ENCODE assay signal across 8 cellular contexts in the genomic region with DNA sequence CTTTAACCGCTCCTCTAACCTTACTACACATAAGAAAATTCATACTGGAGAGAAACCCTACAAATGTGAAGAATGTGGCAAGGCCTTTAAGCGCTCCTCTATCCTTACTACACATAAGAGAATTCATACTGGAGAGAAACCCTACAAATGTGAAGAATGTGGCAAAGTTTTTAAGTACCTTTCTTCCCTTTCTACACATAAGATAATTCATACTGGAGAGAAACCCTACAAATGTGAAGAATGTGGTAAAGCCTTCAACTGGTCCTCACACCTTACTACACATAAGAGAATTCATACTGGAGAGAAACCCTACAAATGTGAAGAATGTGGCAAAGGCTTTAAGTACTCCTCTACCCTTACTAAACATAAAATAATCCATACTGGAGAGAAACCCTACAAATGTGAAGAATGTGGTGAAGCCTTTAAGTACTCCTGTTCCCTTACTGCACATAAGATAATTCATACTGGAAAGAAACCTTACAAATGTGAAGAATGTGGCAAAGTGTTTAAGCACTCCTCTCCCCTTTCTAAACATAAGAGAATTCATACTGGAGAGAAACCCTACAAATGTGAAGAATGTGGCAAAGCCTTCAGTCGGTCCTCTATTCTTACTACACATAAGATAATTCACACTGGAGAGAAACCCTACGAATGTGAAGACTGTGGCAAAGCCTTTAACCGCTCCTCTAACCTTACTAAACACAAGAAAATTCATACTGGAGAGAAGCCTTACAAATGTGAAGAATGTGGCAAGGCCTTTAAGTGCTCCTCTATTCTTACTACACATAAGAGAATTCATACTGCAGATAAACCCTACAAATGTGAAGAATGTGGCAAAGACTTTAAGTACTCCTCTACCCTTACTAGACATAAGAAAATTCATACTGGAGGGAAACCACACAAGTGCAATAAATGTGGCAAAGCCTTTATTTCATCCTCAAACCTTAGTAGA. TPM values are rescaled to one million over a fixed set of nuclear protein-coding genes. Genes with fewer than 3 reads are reported as not detected.
DNase-seq lines count a peak whose midpoint lies in the region; ATAC-seq and TF ChIP-seq lines count a peak whose summit lies in the region.
"Not testable (repeated sequence)": the region's sequence is repeated elsewhere in the genome, so short reads cannot be mapped to it uniquely, and the experiment has no call there.

No MANE protein-coding gene starts in this region.

- not testable (repeated sequence) for H4K20me1 ChIP-seq in HCT116 (ENCODE audit: insufficient read depth)

- WGBS in endodermal cell (ENCODE audit: insufficient coverage in 1 of 2, insufficient read length in 1 of 2), 2 experiments, result 86 to 96% methylated on average over 3 to 5 of the region's 5 CpGs
- WGBS in mesendoderm (ENCODE audit: extremely low coverage, insufficient coverage, low lambda C conversion rate), result no CpG with 5 or more reads among the region's 5 CpGs

- not testable (repeated sequence) for H3K4me3 Mint-ChIP-seq in CD8-positive, alpha-beta T cell; endodermal cell; progenitor cell of endocrine pancreas (ENCODE audit: low read depth)

- not testable (repeated sequence) for H3K23ac ChIP-seq in mesendoderm (ENCODE audit: low read length)

- not testable (repeated sequence) for H3K79me1 ChIP-seq in mesendoderm (ENCODE audit: low read length)

- POLR2A ChIA-PET in CD8-positive, alpha-beta T cell (lab: Charles Lee); HCT116 (lab: Charles Lee): not testable (repeated sequence)

- CTCF ChIA-PET in CD8-positive, alpha-beta T cell (lab: Charles Lee); HCT116 (lab: Charles Lee): not testable (repeated sequence)

- H3K4me1 ChIP-seq in CD8-positive, alpha-beta T cell (ENCODE audit: insufficient read depth, low read length); HCT116 (ENCODE audit: control insufficient read depth in 1 of 2, insufficient read depth in 2 of 2, low read length in 2 of 2); adipocyte (ENCODE audit: control insufficient read depth, insufficient read depth, low read length); endodermal cell (ENCODE audit: control insufficient read depth, insufficient read depth, low read length); mesendoderm (ENCODE audit: control insufficient read depth, low read depth, low read length); thoracic aorta (ENCODE audit: control insufficient read depth in 1 of 2, low read depth in 2 of 2): not testable (repeated sequence)

- H4K5ac ChIP-seq in mesendoderm (ENCODE audit: low read length), result not testable (repeated sequence)

- H3K4ac ChIP-seq in mesendoderm (ENCODE audit: low read depth, low read length), result not testable (repeated sequence)

- not testable (repeated sequence) for H3K4me2 ChIP-seq in HCT116 (ENCODE audit: low read length); mesendoderm (ENCODE audit: low read length)

- not testable (repeated sequence) for H2BK120ac ChIP-seq in mesendoderm (ENCODE audit: low read depth, low read length)

- not testable (repeated sequence) for H3K27ac ChIP-seq in CD8-positive, alpha-beta T cell (ENCODE audit: low read depth, low read length); HCT116 (ENCODE audit: low read depth, low read length); endodermal cell (ENCODE audit: low read depth, low read length); mesendoderm (ENCODE audit: low read depth, low read length); thoracic aorta

- not testable (repeated sequence) for H3K27me3 ChIP-seq in CD8-positive, alpha-beta T cell (ENCODE audit: insufficient read depth, low read length); HCT116 (ENCODE audit: insufficient read depth, low read length); adipocyte (replicated peaks; ENCODE audit: control insufficient read depth, insufficient read depth, low read length); endodermal cell (ENCODE audit: control insufficient read depth, insufficient read depth, low read length, poor library complexity, severe bottlenecking); mesendoderm (ENCODE audit: insufficient read depth, low read length, poor library complexity); thoracic aorta (replicated peaks; ENCODE audit: insufficient read depth)

- H3K4me3 ChIP-seq in CD8-positive, alpha-beta T cell (ENCODE audit: low read depth, low read length), result peak overlapping the region; percentile 30
- H3K4me3 ChIP-seq in HCT116 (replicated peaks in 1 of 2; ENCODE audit: low read depth in 1 of 2, low read length in 2 of 2); mesendoderm (ENCODE audit: low read length): not testable (repeated sequence)
- peak overlapping the region; percentile 70 for H3K4me3 ChIP-seq in adipocyte (ENCODE audit: low read length)
- H3K4me3 ChIP-seq in endodermal cell (ENCODE audit: low read length), result peak overlapping the region; percentile 81
- peak overlapping the region; percentile 25 for H3K4me3 ChIP-seq in thoracic aorta

- H3K56ac ChIP-seq in mesendoderm (ENCODE audit: low read length), result not testable (repeated sequence)

- H4K8ac ChIP-seq in mesendoderm (ENCODE audit: low read depth, low read length), result not testable (repeated sequence)

- not testable (repeated sequence) for TF ChIP-seq POLR2A in HCT116 (IDR thresholded peaks at IDR 0.05; ENCODE audit: borderline replicate concordance, extremely low read depth, insufficient read depth, insufficient read length)

- H2AFZ ChIP-seq in HCT116 (ENCODE audit: low read depth, low read length, poor library complexity, severe bottlenecking), result not testable (repeated sequence)

- intact Hi-C loops in CD8-positive, alpha-beta T cell (cut with DNase I, micrococcal nuclease); HCT116 (cut with micrococcal nuclease): not testable (repeated sequence)

- not testable (repeated sequence) for BruUV-seq in HCT116 (replicated peaks; lab: Mats Ljungman, UMichigan)

- not testable (repeated sequence) for H3K9me2 ChIP-seq in HCT116 (ENCODE audit: insufficient read depth)

- H3K9me3 Mint-ChIP-seq in CD8-positive, alpha-beta T cell, result peaks cover 32% of the 10 kb centered on the region
- H3K9me3 Mint-ChIP-seq in endodermal cell (peaks cover 94% of the 10 kb centered on the region), progenitor cell of endocrine pancreas (ENCODE audit: low read depth) (peaks cover 43% of the 10 kb centered on the region)

- RAD21 ChIA-PET in HCT116 (lab: Charles Lee; ENCODE audit: low non-redundant PET in 1 of 2, low total read pairs in 2 of 2, uncharacterized antibody in 2 of 2, unreplicated experiment in 2 of 2), result not testable (repeated sequence)

- peaks cover 12% of the 10 kb centered on the region for H3K36me3 ChIP-seq in CD8-positive, alpha-beta T cell (ENCODE audit: insufficient read depth, low read length)
- H3K36me3 ChIP-seq in HCT116 (ENCODE audit: control insufficient read depth in 1 of 2, insufficient read depth in 2 of 2, low read length in 2 of 2); adipocyte (ENCODE audit: control insufficient read depth, insufficient read depth, low read length, severe bottlenecking); mesendoderm (ENCODE audit: control insufficient read depth, insufficient read depth, low read length): not testable (repeated sequence)
- peaks cover 61% of the 10 kb centered on the region for H3K36me3 ChIP-seq in endodermal cell (ENCODE audit: control insufficient read depth, insufficient read depth, low read length)
- peaks cover 15% of the 10 kb centered on the region for H3K36me3 ChIP-seq in thoracic aorta

- not testable (repeated sequence) for H3K18ac ChIP-seq in mesendoderm (ENCODE audit: low read length)

- H3K27ac Mint-ChIP-seq in CD8-positive, alpha-beta T cell; endodermal cell: not testable (repeated sequence)
- H3K27ac Mint-ChIP-seq in progenitor cell of endocrine pancreas, result peak overlapping the region; percentile 78

- not testable (repeated sequence) for H2BK15ac ChIP-seq in mesendoderm (replicated peaks; ENCODE audit: low read depth)

- not testable (repeated sequence) for H3K79me2 ChIP-seq in HCT116 (ENCODE audit: insufficient read depth, low read length); mesendoderm (ENCODE audit: control insufficient read depth, insufficient read depth, low read length)

- H3K27me3 Mint-ChIP-seq in CD8-positive, alpha-beta T cell (ENCODE audit: low read depth); endodermal cell (ENCODE audit: insufficient read depth); progenitor cell of endocrine pancreas: not testable (repeated sequence)

- TF ChIP-seq RAD21 in HCT116 (IDR thresholded peaks at IDR 0.05; ENCODE audit: low read depth), result not testable (repeated sequence)

- H2BK5ac ChIP-seq in mesendoderm (ENCODE audit: low read length), result not testable (repeated sequence)

- not testable (repeated sequence) for TF ChIP-seq CTCF in CD8-positive, alpha-beta T cell (IDR thresholded peaks at IDR 0.05); HCT116 (IDR thresholded peaks at IDR 0.05 in 2 of 3, conservative IDR thresholded peaks at IDR 0.05 in 1 of 3; ENCODE audit: borderline replicate concordance in 1 of 3, insufficient read depth in 1 of 3, low read depth in 2 of 3, low read length in 2 of 3); endodermal cell (conservative IDR thresholded peaks at IDR 0.05); progenitor cell of endocrine pancreas (IDR thresholded peaks at IDR 0.05; ENCODE audit: unreplicated experiment); thoracic aorta (IDR thresholded peaks at IDR 0.05)

- H3K9ac ChIP-seq in HCT116 (ENCODE audit: low read length); adipocyte (ENCODE audit: low read length); endodermal cell (ENCODE audit: extremely low read depth, low read length, poor library complexity, severe bottlenecking); mesendoderm (ENCODE audit: low read length): not testable (repeated sequence)

- not testable (repeated sequence) for H2AK5ac ChIP-seq in mesendoderm (ENCODE audit: low read length)

- ATAC-seq in CD8-positive, alpha-beta T cell; HCT116; thoracic aorta (ENCODE audit: insufficient number of reproducible peaks, low FRiP score, low read depth): not testable (repeated sequence)

- peaks cover 36% of the 10 kb centered on the region for H3K9me3 ChIP-seq in CD8-positive, alpha-beta T cell (ENCODE audit: low read length)
- H3K9me3 ChIP-seq in HCT116 (ENCODE audit: control insufficient read depth in 1 of 2, insufficient read depth in 1 of 2, low read depth in 1 of 2, low read length in 2 of 2), result not testable (repeated sequence)
- H3K9me3 ChIP-seq in adipocyte (ENCODE audit: control insufficient read depth, low read length), result peaks cover 78% of the 10 kb centered on the region
- peaks cover 91% of the 10 kb centered on the region for H3K9me3 ChIP-seq in endodermal cell (ENCODE audit: control insufficient read depth, low read length)
- H3K9me3 ChIP-seq in thoracic aorta, result peaks cover 77% of the 10 kb centered on the region

- not testable (repeated sequence) for DNase-seq in CD8-positive, alpha-beta T cell; HCT116 (ENCODE audit: low read depth, low spot score); adipocyte (ENCODE audit: low read depth); endodermal cell; progenitor cell of endocrine pancreas (ENCODE audit: low spot score, unreplicated experiment); thoracic aorta (ENCODE audit: low spot score)
- DNase-seq in NCI-H1105 treated with DMSO at 0.1 percent for 48 hours (lab: John Stamatoyannopoulos, UW) (peak; percentile 1), mesendoderm (peak; percentile 5)

- H3K36me3 Mint-ChIP-seq in CD8-positive, alpha-beta T cell, result peaks cover 55% of the 10 kb centered on the region
- H3K36me3 Mint-ChIP-seq in endodermal cell (ENCODE audit: low read depth) (peaks cover 66% of the 10 kb centered on the region), progenitor cell of endocrine pancreas (ENCODE audit: insufficient read depth) (peaks cover 73% of the 10 kb centered on the region)

- not testable (repeated sequence) for H3K4me1 Mint-ChIP-seq in CD8-positive, alpha-beta T cell (ENCODE audit: low read depth); endodermal cell; progenitor cell of endocrine pancreas (ENCODE audit: low read depth)

RNA-seq across cellular contexts. Expression of gene ZNF66, which starts 30.5 kb away (rescaled TPM):
- 1 to 10 TPM; 7.3 to 8.2 TPM for total RNA-seq in CD8-positive, alpha-beta T cell
- not detected for total RNA-seq in HCT116 (2021; ENCODE audit: unreplicated experiment)
- not detected in 2 replicates for polyA plus RNA-seq in HCT116 (2012)
- 10 to 100 TPM; 42.6 to 48.9 TPM for total RNA-seq in endodermal cell
- polyA plus RNA-seq in endodermal cell (2013, experiment 1 of 2), result 6.0 TPM
- 7.0 TPM for polyA plus RNA-seq in endodermal cell (2013, experiment 2 of 2)
- 16.0 TPM for polyA plus RNA-seq in mesendoderm (2013, experiment 1 of 2)
- 15.3 TPM for polyA plus RNA-seq in mesendoderm (2013, experiment 2 of 2)
- 30.6 and 31.2 TPM in 2 replicates for total RNA-seq in progenitor cell of endocrine pancreas
- 1 to 10 TPM in 1 of 2 donors, under 1 TPM in 1; 0.41 to 5.7 TPM for total RNA-seq in thoracic aorta
